1 cellular context compared by ENCODE assay signal in genomic region chr12:1798734-1799067, GRCh38.
TF ChIP-seq lines count a peak whose summit lies in the region.

No MANE protein-coding gene starts in this region.

TF ChIP-seq in HepG2, 621 proteins besides CTCF, POLR2A, EP300 and RAD21:
- TF ChIP-seq TEF (CRISPR knock-in tag; IDR thresholded peaks at IDR 0.05) (no peak), NFAT5 (CRISPR knock-in tag; IDR thresholded peaks at IDR 0.05) (no peak), ZNF598 (CRISPR knock-in tag; IDR thresholded peaks at IDR 0.05; ENCODE audit: borderline replicate concordance) (no peak), ZNF281 (CRISPR knock-in tag; IDR thresholded peaks at IDR 0.05; ENCODE audit: borderline replicate concordance) (no peak), KLF15 (CRISPR knock-in tag; IDR thresholded peaks at IDR 0.05; ENCODE audit: borderline replicate concordance) (no peak), MXI1 (IDR thresholded peaks at IDR 0.05; ENCODE audit: borderline replicate concordance, low read depth, low read length) (no peak), ZSCAN25 (CRISPR knock-in tag; IDR thresholded peaks at IDR 0.05) (no peak), ZNF772 (CRISPR knock-in tag; IDR thresholded peaks at IDR 0.05) (no peak), SP5 (CRISPR knock-in tag; IDR thresholded peaks at IDR 0.05; ENCODE audit: borderline replicate concordance, low read depth) (no peak), USF2 (IDR thresholded peaks at IDR 0.05; ENCODE audit: low read depth, low read length) (no peak), USF2 (CRISPR knock-in tag; IDR thresholded peaks at IDR 0.05; ENCODE audit: borderline replicate concordance) (no peak), CENPT (CRISPR knock-in tag; IDR thresholded peaks at IDR 0.05; ENCODE audit: low read depth) (no peak), ZNF776 (CRISPR knock-in tag; IDR thresholded peaks at IDR 0.05) (no peak), ZFP91 (CRISPR knock-in tag; IDR thresholded peaks at IDR 0.05; ENCODE audit: borderline replicate concordance) (no peak), SOX6 (IDR thresholded peaks at IDR 0.05) (no peak), SOX6 (CRISPR knock-in tag; IDR thresholded peaks at IDR 0.05) (no peak)
